8 cellular contexts compared by ENCODE assay signal in the genomic region with DNA sequence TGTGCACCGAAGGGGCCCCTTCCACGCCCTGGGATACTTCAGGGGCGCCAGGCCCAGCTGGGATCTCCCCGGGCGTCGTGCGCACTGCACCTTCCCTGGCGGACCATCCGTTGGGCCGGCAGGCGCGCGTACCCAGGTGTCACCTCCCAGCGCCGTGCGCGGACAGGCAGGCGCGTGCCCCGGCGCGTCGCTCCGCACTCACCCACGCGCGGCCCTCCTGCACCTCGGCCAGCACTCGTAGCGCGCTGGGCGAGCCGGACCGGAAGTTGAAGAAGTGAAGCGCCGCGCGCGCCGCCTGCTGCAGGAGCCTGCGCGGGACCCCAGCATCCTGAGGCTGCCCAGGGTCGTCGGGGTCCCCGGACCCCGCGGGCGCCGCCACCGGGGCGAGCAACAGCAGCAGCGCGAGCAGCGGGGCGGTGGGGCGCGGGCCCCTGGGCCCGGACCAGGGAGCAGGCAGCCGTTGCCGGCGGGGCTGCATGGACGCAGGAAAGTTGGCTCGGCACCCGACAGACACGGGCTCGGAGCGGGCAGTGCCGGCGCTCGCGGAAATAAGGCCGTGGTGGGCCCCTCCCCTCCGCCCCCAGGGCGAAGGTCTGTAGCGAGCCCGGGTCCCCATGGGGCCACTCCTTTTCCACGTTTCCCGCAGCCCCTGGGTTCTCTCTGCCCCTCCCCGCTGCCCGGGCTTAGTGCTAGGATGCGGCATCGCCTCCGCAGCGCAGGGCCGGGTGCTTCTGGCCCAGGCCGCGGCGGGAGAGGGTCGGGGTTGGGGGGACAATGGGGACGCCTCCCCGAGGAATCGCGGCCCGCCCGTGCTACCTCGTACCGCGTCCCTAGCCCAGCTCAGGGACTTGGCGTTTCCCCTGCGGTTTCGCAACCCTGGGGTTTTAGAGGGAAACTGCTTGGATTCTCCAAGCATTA. TPM values are rescaled to one million over a fixed set of nuclear protein-coding genes. Genes with fewer than 3 reads are reported as not detected.
DNase-seq lines count a peak whose midpoint lies in the region; ATAC-seq, FAIRE-seq and TF ChIP-seq lines count a peak whose summit lies in the region.

A gene with protein sequence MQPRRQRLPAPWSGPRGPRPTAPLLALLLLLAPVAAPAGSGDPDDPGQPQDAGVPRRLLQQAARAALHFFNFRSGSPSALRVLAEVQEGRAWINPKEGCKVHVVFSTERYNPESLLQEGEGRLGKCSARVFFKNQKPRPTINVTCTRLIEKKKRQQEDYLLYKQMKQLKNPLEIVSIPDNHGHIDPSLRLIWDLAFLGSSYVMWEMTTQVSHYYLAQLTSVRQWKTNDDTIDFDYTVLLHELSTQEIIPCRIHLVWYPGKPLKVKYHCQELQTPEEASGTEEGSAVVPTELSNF (minus strand): TSS at position 520 of the 918 bp plus-strand sequence. CDS start 42 bp downstream, at position 478.

- H3K27ac ChIP-seq in HepG2 (ENCODE audit: extremely low read length, insufficient read depth, low read length), result no peak within 1 kb of the TSS
- no peak within 1 kb of the TSS for H3K27ac ChIP-seq in SJCRH30

- no TSS peak for BruUV-seq in HepG2 (replicated peaks; lab: Mats Ljungman, UMichigan)

- H3K4me1 ChIP-seq in BE2C, result no peaks in the 10 kb centered on the region
- H3K4me1 ChIP-seq in HepG2 (ENCODE audit: insufficient read depth, low read length), result peaks cover 10% of the 10 kb centered on the region; the same call in 1 of the 2 replicates
- H3K4me1 ChIP-seq in SJCRH30, result no peaks in the 10 kb centered on the region

- H3K4me3 Mint-ChIP-seq in T-helper 2 cell treated with Interferon-gamma antibody and Interleukin-4, amounts not matched to agents 5 μg/mL and 100 μg/mL, for 36 hours, result peak within 1 kb of the TSS; percentile 60

- POLR2A ChIA-PET in HepG2 (lab: Yijun Ruan, JAX), result no interaction called here

- peaks cover 3% of the 10 kb centered on the region for H3K27me3 Mint-ChIP-seq in T-helper 2 cell treated with Interferon-gamma antibody and Interleukin-4, amounts not matched to agents 5 μg/mL and 100 μg/mL, for 36 hours (ENCODE audit: low read depth)

- H3K4me3 ChIP-seq in BE2C (ENCODE audit: low read depth, low read length) (peak within 1 kb of the TSS; percentile 59), HepG2 (replicated peaks in 1 of 3; ENCODE audit: insufficient read depth in 1 of 3, low read depth in 2 of 3, low read length in 3 of 3) (no peak within 1 kb of the TSS), SJCRH30 (no peak within 1 kb of the TSS)

- TF ChIP-seq POLR2A in HepG2 (IDR thresholded peaks at IDR 0.05; ENCODE audit: insufficient read depth in 1 of 2, low read depth in 2 of 2, low read length in 2 of 2), result no peak

- TF ChIP-seq EP300 in HepG2 (IDR thresholded peaks at IDR 0.05; ENCODE audit: low read depth in 2 of 2, low read length in 2 of 2), result no peak
- no peak for TF ChIP-seq EP300 in HepG2 (CRISPR knock-in tag; IDR thresholded peaks at IDR 0.05; ENCODE audit: borderline replicate concordance)

- no peak within 1 kb of the TSS for H3K4me2 ChIP-seq in HepG2 (ENCODE audit: low read depth, low read length)

- no peak within 1 kb of the TSS for H3K9ac ChIP-seq in HepG2 (ENCODE audit: insufficient read depth, low read depth, low read length)

- no peaks in the 10 kb centered on the region for H3K79me2 ChIP-seq in HepG2 (ENCODE audit: insufficient read depth, low read length)

- no peaks in the 10 kb centered on the region for H3K36me3 Mint-ChIP-seq in T-helper 2 cell treated with Interferon-gamma antibody and Interleukin-4, amounts not matched to agents 5 μg/mL and 100 μg/mL, for 36 hours (ENCODE audit: low read depth)

- no peaks in the 10 kb centered on the region for H3K9me3 ChIP-seq in BE2C
- peaks cover 4% of the 10 kb centered on the region; the same call in 1 of the 2 replicates for H3K9me3 ChIP-seq in HepG2 (ENCODE audit: low read length)
- no peaks in the 10 kb centered on the region for H3K9me3 ChIP-seq in SJCRH30 (replicated peaks)

- in situ Hi-C loops in HepG2 (cut with HindIII; ENCODE audit: extremely low pct_ligation_motif_present, low pct_unique_long_range_greater_than_20kb), result no loop called here

- CTCF ChIA-PET in HepG2 (lab: Yijun Ruan, JAX; ENCODE audit: low intra/inter-chr PET ratio, low total read pairs), result no interaction called here

- no peaks in the 10 kb centered on the region for H4K20me1 ChIP-seq in HepG2 (ENCODE audit: insufficient read depth, low read length)

- H3K27ac Mint-ChIP-seq in T-helper 2 cell treated with Interferon-gamma antibody and Interleukin-4, amounts not matched to agents 5 μg/mL and 100 μg/mL, for 36 hours, result no peak within 1 kb of the TSS

- 96% methylated on average over 58 of the region's 101 CpGs for WGBS in HepG2 (ENCODE audit: low lambda C conversion rate)

- TF ChIP-seq CTCF in BE2C (IDR thresholded peaks at IDR 0.05; ENCODE audit: low read depth, low read length), result no peak
- no peak for TF ChIP-seq CTCF in HepG2 (CRISPR knock-in tag; IDR thresholded peaks at IDR 0.05)

- peaks cover 9% of the 10 kb centered on the region for H3K4me1 Mint-ChIP-seq in T-helper 2 cell treated with Interferon-gamma antibody and Interleukin-4, amounts not matched to agents 5 μg/mL and 100 μg/mL, for 36 hours (ENCODE audit: low read depth)

- no peak for TF ChIP-seq RAD21 in HepG2 (CRISPR knock-in tag; IDR thresholded peaks at IDR 0.05)

- no peak within 1 kb of the TSS for H2AFZ ChIP-seq in HepG2 (ENCODE audit: low read length)

- FAIRE-seq in HepG2 (lab: Jason Lieb, UNC), result no peak

- intact Hi-C loops in HepG2 (cut with micrococcal nuclease; ENCODE audit: unreplicated experiment), result no loop called here

- peaks cover 9% of the 10 kb centered on the region for H3K9me3 Mint-ChIP-seq in T-helper 2 cell treated with Interferon-gamma antibody and Interleukin-4, amounts not matched to agents 5 μg/mL and 100 μg/mL, for 36 hours

- H3K27me3 ChIP-seq in BE2C (no peaks in the 10 kb centered on the region), HepG2 (ENCODE audit: control insufficient read depth in 1 of 2, insufficient read depth in 2 of 2, low read length in 2 of 2) (no peaks in the 10 kb centered on the region), SJCRH30 (no peaks in the 10 kb centered on the region)

- DNase-seq in BE2C (peak; percentile 64), GM19238 (ENCODE audit: insufficient read length, low spot score) (peak; percentile 46), cortex of kidney (lab: John Stamatoyannopoulos, UW) (peak; percentile 20), HepG2 (ENCODE audit: low spot score) (no peak), SJCRH30 (no peak)
- peak; percentile 58 for DNase-seq in T-helper 2 cell treated with Interferon-gamma antibody and Interleukin-4, amounts not matched to agents 5 μg/mL and 100 μg/mL, for 36 hours (ENCODE audit: low spot score)
- DNase-seq in stimulated activated CD4-positive, alpha-beta T cell treated with anti-CD3 and anti-CD28 coated beads, Interleukin-4, amount 100 ng/mL, for 24 hours, result peak; percentile 36

- ATAC-seq in HG03175 (IDR thresholded peaks at IDR 0.05; ENCODE audit: unreplicated experiment) (peak; percentile 74), HepG2 (no peak)

- H3K36me3 ChIP-seq in BE2C, result no peaks in the 10 kb centered on the region
- no peaks in the 10 kb centered on the region for H3K36me3 ChIP-seq in HepG2 (replicated peaks in 1 of 2; ENCODE audit: control insufficient read depth in 1 of 2, insufficient read depth in 2 of 2, low read length in 2 of 2)
- H3K36me3 ChIP-seq in SJCRH30, result no peaks in the 10 kb centered on the region

TF ChIP-seq in HepG2, 621 proteins besides CTCF, POLR2A, EP300 and RAD21:
- TF ChIP-seq CEBPB (IDR thresholded peaks at IDR 0.05; ENCODE audit: borderline replicate concordance, low read depth, low read length) (peak; percentile 25; the same call in 1 of the 2 replicates), POGK (CRISPR knock-in tag; conservative IDR thresholded peaks at IDR 0.05) (no peak)

RNA-seq across cellular contexts. Expression of the gene that starts here (rescaled TPM):
- not detected for polyA plus RNA-seq in BE2C (2012; ENCODE audit: insufficient read depth, insufficient read length, low read depth)
- total RNA-seq in HepG2 (2016; rRNA removed; fragmentation: Illumina TruSeq; extraction: Trizol), result not detected in 2 replicates
- total RNA-seq in HepG2 (2016; cell fraction: cytosol; rRNA removed; fragmentation: Illumina TruSeq; extraction: Trizol; ENCODE audit: low read depth), result not detected in 2 replicates
- total RNA-seq in HepG2 (2016; cell fraction: insoluble cytoplasmic fraction; rRNA removed; fragmentation: Illumina TruSeq; extraction: Trizol), result not detected in 2 replicates
- not detected in 2 replicates for total RNA-seq in HepG2 (2016; cell fraction: membrane; rRNA removed; fragmentation: Illumina TruSeq; extraction: Trizol)
- total RNA-seq in HepG2 (2016; cell fraction: nucleus; rRNA removed; fragmentation: Illumina TruSeq; extraction: Trizol), result not detected in 2 replicates
- not detected in 2 replicates for polyA plus RNA-seq in HepG2 (2011; rRNA removed)
- not detected in 2 replicates for polyA plus RNA-seq in HepG2 (2011; cell fraction: cytosol; rRNA removed)
- not detected in 2 replicates for polyA plus RNA-seq in HepG2 (2011; cell fraction: nucleus; rRNA removed)
- not detected in 2 replicates for polyA plus RNA-seq in HepG2 (2012)
- not detected in 2 replicates for polyA plus RNA-seq in HepG2 (2016; cell fraction: cytosol; fragmentation: Illumina TruSeq; extraction: Trizol; ENCODE audit: low read depth)
- polyA plus RNA-seq in HepG2 (2016; cell fraction: insoluble cytoplasmic fraction; fragmentation: Illumina TruSeq; extraction: Trizol; ENCODE audit: low read depth), result not detected in 2 replicates
- not detected in 2 replicates for polyA plus RNA-seq in HepG2 (2016; cell fraction: membrane; fragmentation: Illumina TruSeq; extraction: Trizol; ENCODE audit: low read depth)
- not detected in 2 replicates for polyA plus RNA-seq in HepG2 (2016; cell fraction: nucleus; fragmentation: Illumina TruSeq; extraction: Trizol; ENCODE audit: insufficient read depth, low read depth)
- 0.63 TPM in 1 of 2 replicates, not detected in the other for polyA minus RNA-seq in HepG2 (2011; rRNA and poly(A)+ RNA removed; ENCODE audit: low replicate concordance)
- not detected in 2 replicates for polyA minus RNA-seq in HepG2 (2011; cell fraction: cytosol; rRNA and poly(A)+ RNA removed)
- not detected in 2 replicates for polyA minus RNA-seq in HepG2 (2011; cell fraction: nucleus; rRNA and poly(A)+ RNA removed)
- total RNA-seq in SJCRH30 (2014; rRNA removed; shearing (Covaris generic)), result not detected in 2 replicates

Comparison
In these comparisons a context has a peak if more than half of its experiments do, and no peak if none do; other contexts are left out.
1. DNase-seq: peak in BE2C (single experiment), GM19238 (single experiment), T-helper 2 cell treated with Interferon-gamma antibody and Interleukin-4, amounts not matched to agents 5 μg/mL and 100 μg/mL, for 36 hours (single experiment), cortex of kidney (single experiment) and stimulated activated CD4-positive, alpha-beta T cell treated with anti-CD3 and anti-CD28 coated beads, Interleukin-4, amount 100 ng/mL, for 24 hours (single experiment); none in HepG2 (single experiment) and SJCRH30 (0 of 2).